Comparison of ENCODE assay signal across 8 cellular contexts in genomic region chr1:35564037-35564883, GRCh38. TPM values are rescaled to one million over a fixed set of nuclear protein-coding genes. Genes with fewer than 3 reads are reported as not detected.
DNase-seq lines count a peak whose midpoint lies in the region; ATAC-seq and TF ChIP-seq lines count a peak whose summit lies in the region.

No MANE protein-coding gene starts in this region.

- H3K36me3 ChIP-seq in HAP-1 (replicated peaks), result peaks cover 23% of the 10 kb centered on the region
- H3K36me3 ChIP-seq in left lung, result peaks cover 0 to 45% of the 10 kb centered on the region in 2 donors

- H3K4me3 ChIP-seq in HAP-1 (no peak overlapping the region), left lung (no peak overlapping the region)

- TF ChIP-seq CTCF in left lung (IDR thresholded peaks at IDR 0.05), result peak; percentile 57 to 90

- ATAC-seq in left lung, result peak; percentile 69

- no peaks in the 10 kb centered on the region for H3K9me3 ChIP-seq in HAP-1
- no peaks in the 10 kb centered on the region for H3K9me3 ChIP-seq in left lung

- H3K4me1 ChIP-seq in HAP-1 (no peaks in the 10 kb centered on the region), left lung (peaks cover 0 to 16% of the 10 kb centered on the region in 2 donors)

- no peak overlapping the region for H3K27ac ChIP-seq in left lung

- intact Hi-C loops in left lung (cut with DNase I), result loop anchor here in 1 of 2 donors (5.0 kb wide), 1 partner anchor 112 kb away; no protein-coding TSS in a partner anchor

- DNase-seq in CD1c-positive myeloid dendritic cell (ENCODE audit: extremely low spot score) (peak; percentile 77), HAP-1 (ENCODE audit: low spot score in 2 of 2) (peak; percentile 40 to 91), NCI-H345 treated with DMSO at 0.1 percent for 48 hours (lab: John Stamatoyannopoulos, UW; ENCODE audit: unreplicated experiment) (peak; percentile 37), cerebellar cortex (ENCODE audit: low spot score) (peak; percentile 80), left lung (peak in 1 of 2 donors; percentile 76), cortex of kidney (lab: John Stamatoyannopoulos, UW) (no peak)
- DNase-seq in activated CD4-positive, alpha-beta T cell treated with anti-CD3 and anti-CD28 coated beads for 1 hour, result peak; percentile 63
- peak; percentile 40 to 66 (median 51) for DNase-seq in stimulated activated CD4-positive, alpha-beta T cell treated with anti-CD3 and anti-CD28 coated beads, TNF-alpha, amount 100 ng/mL, for 1 hour (ENCODE audit: low read depth in 3 of 3, low spot score in 1 of 3)

- H3K27me3 ChIP-seq in HAP-1 (ENCODE audit: low read depth) (no peaks in the 10 kb centered on the region), left lung (no peaks in the 10 kb centered on the region)

- in situ Hi-C loops in HAP-1 (cut with MboI; ENCODE audit: low sequenced_read_pairs), result loop anchor here (5.0 kb wide), 1 partner anchor 112 kb away; no protein-coding TSS in a partner anchor

RNA-seq across cellular contexts. Expression of gene NCDN, which starts 6.7 kb away (rescaled TPM):
- total RNA-seq in left lung, result 10 to 100 TPM; 23.3 to 42.1 TPM

RNA-seq across cellular contexts. Expression of gene KIAA0319L, which starts 7.1 kb away (rescaled TPM):
- total RNA-seq in left lung, result 10 to 100 TPM; 76.5 to 91.4 TPM

RNA-seq across cellular contexts. Expression of gene TFAP2E, which starts 8.9 kb away (rescaled TPM):
- total RNA-seq in left lung, result 1 to 10 TPM; 1.3 to 1.8 TPM
